8 cellular contexts compared by ENCODE assay signal in genomic region chr3:113051222-113051804, GRCh38.
A peak's percentile ranks its signal among the peaks of the same experiment; 100 is the strongest.
DNase-seq lines count a peak whose midpoint lies in the region; ATAC-seq and TF ChIP-seq lines count a peak whose summit lies in the region.

No MANE protein-coding gene starts in this region.

- TF ChIP-seq CTCF in AG10803 (conservative IDR thresholded peaks at IDR 0.05; ENCODE audit: low read length) = peak; percentile 81

- peak; percentile 76 for DNase-seq in AG10803 (ENCODE audit: low read depth)
- DNase-seq in NCI-H345 treated with DMSO at 0.1 percent for 48 hours (lab: John Stamatoyannopoulos, UW; ENCODE audit: unreplicated experiment) = peak; percentile 23
- DNase-seq in cerebellum (ENCODE audit: low spot score) = peak; percentile 85
- peak; percentile 74 for DNase-seq in left lobe of liver (ENCODE audit: low spot score)
- peak; percentile 76 for DNase-seq in stimulated activated CD4-positive, alpha-beta T cell treated with anti-CD3 and anti-CD28 coated beads, Interleukin-4, amount 100 ng/mL, for 1 hour

- ATAC-seq in GM19023 (IDR thresholded peaks at IDR 0.05; ENCODE audit: unreplicated experiment) (peak; percentile 90), HG03280 (IDR thresholded peaks at IDR 0.05; ENCODE audit: unreplicated experiment) (peak; percentile 94), left lobe of liver (peak; percentile 98)
- ATAC-seq in activated CD4-positive, CD25-positive, alpha-beta regulatory T cell treated with anti-CD3 and anti-CD28 coated beads, Interleukin-2, amount 50 U/mL, for 24 hours = peak; percentile 95 to 98

- no peak overlapping the region for H3K4me3 ChIP-seq in AG10803 (ENCODE audit: low read length)

Comparison
In these comparisons a context has a peak if more than half of its experiments do, and no peak if none do; other contexts are left out.
1. DNase-seq: peak in every context shown above with its lines; median percentile 85 in cerebellum; 76 in AG10803; 76 in stimulated activated CD4-positive, alpha-beta T cell treated with anti-CD3 and anti-CD28 coated beads, Interleukin-4, amount 100 ng/mL, for 1 hour; 74 in left lobe of liver; 23 in NCI-H345 treated with DMSO at 0.1 percent for 48 hours.